1 cellular context compared by ENCODE assay signal in the genomic region with DNA sequence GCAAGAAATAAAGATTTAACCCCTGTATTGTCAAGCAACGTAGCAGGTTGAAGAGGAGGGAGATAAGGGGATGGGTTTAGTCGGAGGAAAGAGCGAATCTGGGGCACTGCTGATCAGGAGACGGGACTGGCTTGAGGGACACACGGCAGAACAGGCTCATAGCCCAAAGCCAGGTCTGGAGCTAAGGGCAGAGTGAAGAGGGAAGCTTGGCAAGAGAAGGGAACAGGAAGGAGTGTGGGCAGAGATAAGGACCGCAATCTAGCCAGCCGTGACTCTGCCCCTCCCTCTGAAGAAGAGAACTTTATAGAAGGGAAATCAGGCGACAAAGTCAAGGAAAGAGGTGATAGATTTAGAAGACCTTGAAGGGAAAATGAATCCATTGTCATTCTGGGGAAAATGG.
A peak's percentile ranks its signal among the peaks of the same experiment; 100 is the strongest.
TF ChIP-seq lines count a peak whose summit lies in the region.

No MANE protein-coding gene starts in this region.

TF ChIP-seq in HEK293, 187 proteins besides CTCF, POLR2A, EP300 and RAD21 (continued from another document):
- TF ChIP-seq GLIS2 (tag by site-specific recombination; IDR thresholded peaks at IDR 0.05) (no peak), ZNF138 (tag by site-specific recombination; IDR thresholded peaks at IDR 0.05; ENCODE audit: borderline replicate concordance) (no peak), ZNF223 (tag by site-specific recombination; IDR thresholded peaks at IDR 0.05) (no peak), SP3 (tag by site-specific recombination; IDR thresholded peaks at IDR 0.05) (no peak), ZNF311 (tag by site-specific recombination; IDR thresholded peaks at IDR 0.05; ENCODE audit: borderline replicate concordance) (no peak), ZNF404 (tag by site-specific recombination; IDR thresholded peaks at IDR 0.05) (no peak), ZNF239 (tag by site-specific recombination; IDR thresholded peaks at IDR 0.05) (no peak), ZNF16 (tag by site-specific recombination; IDR thresholded peaks at IDR 0.05; ENCODE audit: low read depth) (no peak), ZNF10 (tag by site-specific recombination; IDR thresholded peaks at IDR 0.05) (peak; percentile 97), ZNF514 (tag by site-specific recombination; IDR thresholded peaks at IDR 0.05) (no peak), KLF7 (tag by site-specific recombination; IDR thresholded peaks at IDR 0.05; ENCODE audit: borderline replicate concordance) (no peak), ZEB2 (tag by site-specific recombination; IDR thresholded peaks at IDR 0.05) (no peak), ZFP37 (tag by site-specific recombination; IDR thresholded peaks at IDR 0.05) (no peak), ZNF544 (tag by site-specific recombination; IDR thresholded peaks at IDR 0.05) (no peak), GLIS1 (tag by site-specific recombination; IDR thresholded peaks at IDR 0.05) (no peak), ZNF610 (tag by site-specific recombination; IDR thresholded peaks at IDR 0.05; ENCODE audit: borderline replicate concordance) (no peak), ZNF202 (tag by site-specific recombination; IDR thresholded peaks at IDR 0.05; ENCODE audit: borderline replicate concordance) (no peak), MZF1 (tag by site-specific recombination; IDR thresholded peaks at IDR 0.05; ENCODE audit: borderline replicate concordance) (no peak), ZNF785 (tag by site-specific recombination; IDR thresholded peaks at IDR 0.05) (no peak), REPIN1 (tag by site-specific recombination; IDR thresholded peaks at IDR 0.05; ENCODE audit: low read depth) (no peak), ZNF623 (tag by site-specific recombination; IDR thresholded peaks at IDR 0.05) (no peak), HOXC10 (CRISPR knock-in tag; IDR thresholded peaks at IDR 0.05) (no peak), ZNF391 (tag by site-specific recombination; IDR thresholded peaks at IDR 0.05; ENCODE audit: borderline replicate concordance, low read depth) (no peak), BCL11A (tag by site-specific recombination; IDR thresholded peaks at IDR 0.05; ENCODE audit: low read depth) (no peak), ZNF274 (IDR thresholded peaks at IDR 0.05; ENCODE audit: low read length) (no peak), ZNF274 (tag by site-specific recombination; IDR thresholded peaks at IDR 0.05; ENCODE audit: borderline replicate concordance) (no peak), ZNF214 (tag by site-specific recombination; IDR thresholded peaks at IDR 0.05; ENCODE audit: borderline replicate concordance) (no peak), ZBTB17 (tag by site-specific recombination; IDR thresholded peaks at IDR 0.05) (peak; percentile 95), ZNF426 (tag by site-specific recombination; IDR thresholded peaks at IDR 0.05) (no peak), PRDM1 (tag by site-specific recombination; IDR thresholded peaks at IDR 0.05) (peak; percentile 58), ZNF600 (tag by site-specific recombination; IDR thresholded peaks at IDR 0.05) (peak; percentile 100), OVOL3 (tag by site-specific recombination; IDR thresholded peaks at IDR 0.05) (no peak), ZNF121 (tag by site-specific recombination; IDR thresholded peaks at IDR 0.05) (no peak), ZNF366 (tag by site-specific recombination; conservative IDR thresholded peaks at IDR 0.05) (peak; percentile 56), ZFHX2 (tag by site-specific recombination; conservative IDR thresholded peaks at IDR 0.05) (peak; percentile 34; the same call in 1 of the 2 replicates), ZNF530 (tag by site-specific recombination; IDR thresholded peaks at IDR 0.05; ENCODE audit: low read depth) (no peak), SP7 (tag by site-specific recombination; IDR thresholded peaks at IDR 0.05) (no peak), ZBTB8A (tag by site-specific recombination; IDR thresholded peaks at IDR 0.05) (no peak), BCL11B (tag by site-specific recombination; IDR thresholded peaks at IDR 0.05; ENCODE audit: low read depth) (no peak), ZNF521 (tag by site-specific recombination; IDR thresholded peaks at IDR 0.05) (no peak), ZNF350 (tag by site-specific recombination; IDR thresholded peaks at IDR 0.05) (no peak), ZNF560 (tag by site-specific recombination; IDR thresholded peaks at IDR 0.05; ENCODE audit: borderline replicate concordance) (no peak), MEIS1 (CRISPR knock-in tag; IDR thresholded peaks at IDR 0.05; ENCODE audit: borderline replicate concordance) (no peak), ZNF132 (tag by site-specific recombination; IDR thresholded peaks at IDR 0.05; ENCODE audit: borderline replicate concordance) (no peak), ZBTB48 (tag by site-specific recombination; IDR thresholded peaks at IDR 0.05) (peak; percentile 93), ZIC2 (tag by site-specific recombination; IDR thresholded peaks at IDR 0.05) (no peak), TCF7L2 (IDR thresholded peaks at IDR 0.05; ENCODE audit: borderline replicate concordance, low read depth, low read length) (no peak), ZBTB20 (tag by site-specific recombination; IDR thresholded peaks at IDR 0.05) (peak; percentile 74), ZNF157 (tag by site-specific recombination; IDR thresholded peaks at IDR 0.05) (no peak), KLF16 (tag by site-specific recombination; IDR thresholded peaks at IDR 0.05) (no peak), ZNF629 (tag by site-specific recombination; IDR thresholded peaks at IDR 0.05) (no peak), ZNF341 (tag by site-specific recombination; IDR thresholded peaks at IDR 0.05; ENCODE audit: low read depth) (peak; percentile 74)
- TF ChIP-seq, protein P1, sequence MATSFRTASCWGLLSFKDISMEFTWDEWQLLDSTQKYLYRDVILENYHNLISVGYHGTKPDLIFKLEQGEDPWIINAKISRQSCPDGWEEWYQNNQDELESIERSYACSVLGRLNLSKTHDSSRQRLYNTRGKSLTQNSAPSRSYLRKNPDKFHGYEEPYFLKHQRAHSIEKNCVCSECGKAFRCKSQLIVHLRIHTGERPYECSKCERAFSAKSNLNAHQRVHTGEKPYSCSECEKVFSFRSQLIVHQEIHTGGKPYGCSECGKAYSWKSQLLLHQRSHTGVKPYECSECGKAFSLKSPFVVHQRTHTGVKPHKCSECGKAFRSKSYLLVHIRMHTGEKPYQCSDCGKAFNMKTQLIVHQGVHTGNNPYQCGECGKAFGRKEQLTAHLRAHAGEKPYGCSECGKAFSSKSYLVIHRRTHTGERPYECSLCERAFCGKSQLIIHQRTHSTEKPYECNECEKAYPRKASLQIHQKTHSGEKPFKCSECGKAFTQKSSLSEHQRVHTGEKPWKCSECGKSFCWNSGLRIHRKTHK (tag by site-specific recombination; IDR thresholded peaks at IDR 0.05) = no peak
- TF ChIP-seq, protein P2, sequence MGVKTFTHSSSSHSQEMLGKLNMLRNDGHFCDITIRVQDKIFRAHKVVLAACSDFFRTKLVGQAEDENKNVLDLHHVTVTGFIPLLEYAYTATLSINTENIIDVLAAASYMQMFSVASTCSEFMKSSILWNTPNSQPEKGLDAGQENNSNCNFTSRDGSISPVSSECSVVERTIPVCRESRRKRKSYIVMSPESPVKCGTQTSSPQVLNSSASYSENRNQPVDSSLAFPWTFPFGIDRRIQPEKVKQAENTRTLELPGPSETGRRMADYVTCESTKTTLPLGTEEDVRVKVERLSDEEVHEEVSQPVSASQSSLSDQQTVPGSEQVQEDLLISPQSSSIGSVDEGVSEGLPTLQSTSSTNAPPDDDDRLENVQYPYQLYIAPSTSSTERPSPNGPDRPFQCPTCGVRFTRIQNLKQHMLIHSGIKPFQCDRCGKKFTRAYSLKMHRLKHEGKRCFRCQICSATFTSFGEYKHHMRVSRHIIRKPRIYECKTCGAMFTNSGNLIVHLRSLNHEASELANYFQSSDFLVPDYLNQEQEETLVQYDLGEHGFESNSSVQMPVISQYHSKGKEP (tag by site-specific recombination; IDR thresholded peaks at IDR 0.05) = no peak
- TF ChIP-seq, protein P3, sequence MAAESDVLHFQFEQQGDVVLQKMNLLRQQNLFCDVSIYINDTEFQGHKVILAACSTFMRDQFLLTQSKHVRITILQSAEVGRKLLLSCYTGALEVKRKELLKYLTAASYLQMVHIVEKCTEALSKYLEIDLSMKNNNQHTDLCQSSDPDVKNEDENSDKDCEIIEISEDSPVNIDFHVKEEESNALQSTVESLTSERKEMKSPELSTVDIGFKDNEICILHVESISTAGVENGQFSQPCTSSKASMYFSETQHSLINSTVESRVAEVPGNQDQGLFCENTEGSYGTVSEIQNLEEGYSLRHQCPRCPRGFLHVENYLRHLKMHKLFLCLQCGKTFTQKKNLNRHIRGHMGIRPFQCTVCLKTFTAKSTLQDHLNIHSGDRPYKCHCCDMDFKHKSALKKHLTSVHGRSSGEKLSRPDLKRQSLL (tag by site-specific recombination; IDR thresholded peaks at IDR 0.05) = no peak
- TF ChIP-seq, protein P4, sequence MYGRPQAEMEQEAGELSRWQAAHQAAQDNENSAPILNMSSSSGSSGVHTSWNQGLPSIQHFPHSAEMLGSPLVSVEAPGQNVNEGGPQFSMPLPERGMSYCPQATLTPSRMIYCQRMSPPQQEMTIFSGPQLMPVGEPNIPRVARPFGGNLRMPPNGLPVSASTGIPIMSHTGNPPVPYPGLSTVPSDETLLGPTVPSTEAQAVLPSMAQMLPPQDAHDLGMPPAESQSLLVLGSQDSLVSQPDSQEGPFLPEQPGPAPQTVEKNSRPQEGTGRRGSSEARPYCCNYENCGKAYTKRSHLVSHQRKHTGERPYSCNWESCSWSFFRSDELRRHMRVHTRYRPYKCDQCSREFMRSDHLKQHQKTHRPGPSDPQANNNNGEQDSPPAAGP (tag by site-specific recombination; IDR thresholded peaks at IDR 0.05) = no peak
- TF ChIP-seq, protein P5, sequence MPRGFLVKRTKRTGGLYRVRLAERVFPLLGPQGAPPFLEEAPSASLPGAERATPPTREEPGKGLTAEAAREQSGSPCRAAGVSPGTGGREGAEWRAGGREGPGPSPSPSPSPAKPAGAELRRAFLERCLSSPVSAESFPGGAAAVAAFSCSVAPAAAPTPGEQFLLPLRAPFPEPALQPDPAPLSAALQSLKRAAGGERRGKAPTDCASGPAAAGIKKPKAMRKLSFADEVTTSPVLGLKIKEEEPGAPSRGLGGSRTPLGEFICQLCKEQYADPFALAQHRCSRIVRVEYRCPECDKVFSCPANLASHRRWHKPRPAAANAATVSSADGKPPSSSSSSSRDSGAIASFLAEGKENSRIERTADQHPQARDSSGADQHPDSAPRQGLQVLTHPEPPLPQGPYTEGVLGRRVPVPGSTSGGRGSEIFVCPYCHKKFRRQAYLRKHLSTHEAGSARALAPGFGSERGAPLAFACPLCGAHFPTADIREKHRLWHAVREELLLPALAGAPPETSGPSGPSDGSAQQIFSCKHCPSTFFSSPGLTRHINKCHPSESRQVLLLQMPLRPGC (tag by site-specific recombination; IDR thresholded peaks at IDR 0.05) = no peak
- TF ChIP-seq, protein P6, sequence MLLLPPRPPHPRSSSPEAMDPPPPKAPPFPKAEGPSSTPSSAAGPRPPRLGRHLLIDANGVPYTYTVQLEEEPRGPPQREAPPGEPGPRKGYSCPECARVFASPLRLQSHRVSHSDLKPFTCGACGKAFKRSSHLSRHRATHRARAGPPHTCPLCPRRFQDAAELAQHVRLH (tag by site-specific recombination; IDR thresholded peaks at IDR 0.05) = no peak
- TF ChIP-seq, protein P7, sequence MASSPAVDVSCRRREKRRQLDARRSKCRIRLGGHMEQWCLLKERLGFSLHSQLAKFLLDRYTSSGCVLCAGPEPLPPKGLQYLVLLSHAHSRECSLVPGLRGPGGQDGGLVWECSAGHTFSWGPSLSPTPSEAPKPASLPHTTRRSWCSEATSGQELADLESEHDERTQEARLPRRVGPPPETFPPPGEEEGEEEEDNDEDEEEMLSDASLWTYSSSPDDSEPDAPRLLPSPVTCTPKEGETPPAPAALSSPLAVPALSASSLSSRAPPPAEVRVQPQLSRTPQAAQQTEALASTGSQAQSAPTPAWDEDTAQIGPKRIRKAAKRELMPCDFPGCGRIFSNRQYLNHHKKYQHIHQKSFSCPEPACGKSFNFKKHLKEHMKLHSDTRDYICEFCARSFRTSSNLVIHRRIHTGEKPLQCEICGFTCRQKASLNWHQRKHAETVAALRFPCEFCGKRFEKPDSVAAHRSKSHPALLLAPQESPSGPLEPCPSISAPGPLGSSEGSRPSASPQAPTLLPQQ (tag by site-specific recombination; IDR thresholded peaks at IDR 0.05) = no peak
- TF ChIP-seq, protein P8, sequence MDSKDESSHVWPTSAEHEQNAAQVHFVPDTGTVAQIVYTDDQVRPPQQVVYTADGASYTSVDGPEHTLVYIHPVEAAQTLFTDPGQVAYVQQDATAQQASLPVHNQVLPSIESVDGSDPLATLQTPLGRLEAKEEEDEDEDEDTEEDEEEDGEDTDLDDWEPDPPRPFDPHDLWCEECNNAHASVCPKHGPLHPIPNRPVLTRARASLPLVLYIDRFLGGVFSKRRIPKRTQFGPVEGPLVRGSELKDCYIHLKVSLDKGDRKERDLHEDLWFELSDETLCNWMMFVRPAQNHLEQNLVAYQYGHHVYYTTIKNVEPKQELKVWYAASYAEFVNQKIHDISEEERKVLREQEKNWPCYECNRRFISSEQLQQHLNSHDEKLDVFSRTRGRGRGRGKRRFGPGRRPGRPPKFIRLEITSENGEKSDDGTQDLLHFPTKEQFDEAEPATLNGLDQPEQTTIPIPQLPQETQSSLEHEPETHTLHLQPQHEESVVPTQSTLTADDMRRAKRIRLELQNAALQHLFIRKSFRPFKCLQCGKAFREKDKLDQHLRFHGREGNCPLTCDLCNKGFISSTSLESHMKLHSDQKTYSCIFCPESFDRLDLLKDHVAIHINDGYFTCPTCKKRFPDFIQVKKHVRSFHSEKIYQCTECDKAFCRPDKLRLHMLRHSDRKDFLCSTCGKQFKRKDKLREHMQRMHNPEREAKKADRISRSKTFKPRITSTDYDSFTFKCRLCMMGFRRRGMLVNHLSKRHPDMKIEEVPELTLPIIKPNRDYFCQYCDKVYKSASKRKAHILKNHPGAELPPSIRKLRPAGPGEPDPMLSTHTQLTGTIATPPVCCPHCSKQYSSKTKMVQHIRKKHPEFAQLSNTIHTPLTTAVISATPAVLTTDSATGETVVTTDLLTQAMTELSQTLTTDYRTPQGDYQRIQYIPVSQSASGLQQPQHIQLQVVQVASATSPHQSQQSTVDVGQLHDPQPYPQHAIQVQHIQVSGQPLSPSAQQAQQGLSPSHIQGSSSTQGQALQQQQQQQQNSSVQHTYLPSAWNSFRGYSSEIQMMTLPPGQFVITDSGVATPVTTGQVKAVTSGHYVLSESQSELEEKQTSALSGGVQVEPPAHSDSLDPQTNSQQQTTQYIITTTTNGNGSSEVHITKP (tag by site-specific recombination; IDR thresholded peaks at IDR 0.05) = no peak
- TF ChIP-seq, protein P9, sequence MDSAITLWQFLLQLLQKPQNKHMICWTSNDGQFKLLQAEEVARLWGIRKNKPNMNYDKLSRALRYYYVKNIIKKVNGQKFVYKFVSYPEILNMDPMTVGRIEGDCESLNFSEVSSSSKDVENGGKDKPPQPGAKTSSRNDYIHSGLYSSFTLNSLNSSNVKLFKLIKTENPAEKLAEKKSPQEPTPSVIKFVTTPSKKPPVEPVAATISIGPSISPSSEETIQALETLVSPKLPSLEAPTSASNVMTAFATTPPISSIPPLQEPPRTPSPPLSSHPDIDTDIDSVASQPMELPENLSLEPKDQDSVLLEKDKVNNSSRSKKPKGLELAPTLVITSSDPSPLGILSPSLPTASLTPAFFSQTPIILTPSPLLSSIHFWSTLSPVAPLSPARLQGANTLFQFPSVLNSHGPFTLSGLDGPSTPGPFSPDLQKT (IDR thresholded peaks at IDR 0.05; ENCODE audit: borderline replicate concordance, low read depth, low read length) = no peak
TF ChIP-seq in HEK293: peak in this region for 9.
